In genomic region chr3:6608843-6609242, GRCh38 we compare ENCODE assay signal across 25 cellular contexts.
"Had no signal": no experiment of that assay in that cellular context is flagged by ENCODE, and none has a peak within 500 bp of the region (broad histone marks: within the 10 kb centered on the region; RNA-seq: fewer than 3 reads in every experiment).

No MANE protein-coding gene starts in this region.

- H3K9me3 Mint-ChIP-seq: mesothelial cell of epicardium had no signal

- H3K4me1 Mint-ChIP-seq: mesothelial cell of epicardium; naive B cell; naive thymus-derived CD8-positive, alpha-beta T cell had no signal

- H3K4me3 Mint-ChIP-seq: mesothelial cell of epicardium; naive B cell; naive thymus-derived CD8-positive, alpha-beta T cell had no signal

- H3K4me1 ChIP-seq: esophagus squamous epithelium, gastrocnemius medialis, heart right ventricle, left lung, lower lobe of right lung had no signal

- H3K27me3 ChIP-seq: dorsolateral prefrontal cortex, esophagus squamous epithelium, gastrocnemius medialis, heart right ventricle, left lung had no signal

- H3K27ac ChIP-seq: coronary artery, dorsolateral prefrontal cortex, esophagus squamous epithelium, gastrocnemius medialis, heart right ventricle, left lung, lower lobe of right lung had no signal

- DNase-seq: dermis blood vessel endothelial cell; dorsolateral prefrontal cortex; effector CD4-positive, alpha-beta T cell; effector memory CD4-positive, alpha-beta T cell; esophagus squamous epithelium; foreskin fibroblast; foreskin melanocyte; gastrocnemius medialis; glutamatergic neuron; head of caudate nucleus; heart right ventricle; hippocampal formation; left cardiac atrium; left lung; left ventricle myocardium superior; lower lobe of right lung; mesenchymal stem cell; mucosa of descending colon; naive B cell; naive thymus-derived CD8-positive, alpha-beta T cell had no signal

- FAIRE-seq: endothelial cell of umbilical vein, islet of Langerhans, keratinocyte had no signal

- H3K36me3 Mint-ChIP-seq: mesothelial cell of epicardium, naive B cell had no signal

- H3K27me3 Mint-ChIP-seq: naive B cell; naive thymus-derived CD8-positive, alpha-beta T cell had no signal

- H3K27ac Mint-ChIP-seq: mesothelial cell of epicardium; naive B cell; naive thymus-derived CD8-positive, alpha-beta T cell had no signal

- H3K9me3 ChIP-seq: gastrocnemius medialis, lower lobe of right lung, mucosa of descending colon had no signal

- ATAC-seq: gastrocnemius medialis; heart right ventricle; left cardiac atrium; left lung; left ventricle myocardium superior; lower lobe of right lung; mucosa of descending colon; naive thymus-derived CD8-positive, alpha-beta T cell had no signal

- H3K4me3 ChIP-seq: coronary artery, dorsolateral prefrontal cortex, esophagus squamous epithelium, gastrocnemius medialis, heart right ventricle, left lung, lower lobe of right lung, mucosa of descending colon had no signal

- H3K36me3 ChIP-seq: esophagus squamous epithelium, gastrocnemius medialis, heart right ventricle, left lung, lower lobe of right lung had no signal
